8 cellular contexts compared by ENCODE assay signal in the genomic region with DNA sequence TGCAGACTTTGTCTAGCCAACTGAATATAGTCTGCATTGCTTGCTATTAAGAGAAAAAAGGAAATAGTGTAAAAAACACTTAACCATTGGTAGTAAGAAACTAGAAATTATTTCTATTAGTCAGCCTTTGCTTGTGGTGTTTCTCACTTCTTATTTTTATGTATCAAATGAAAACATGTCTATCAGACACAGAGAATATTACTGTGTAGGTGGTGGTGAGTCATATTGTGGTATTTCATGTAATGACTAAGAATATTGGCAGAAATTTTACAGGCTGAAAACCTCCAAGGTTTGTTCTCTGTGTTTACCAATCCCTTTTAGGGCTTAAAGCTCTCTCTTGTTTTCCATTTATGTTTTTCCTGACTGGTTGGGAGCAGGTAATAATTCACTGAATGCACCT.
DNase-seq lines count a peak whose midpoint lies in the region; ATAC-seq, FAIRE-seq and TF ChIP-seq lines count a peak whose summit lies in the region.

No MANE protein-coding gene starts in this region.

- H3K36me3 ChIP-seq in GM12878 (ENCODE audit: control insufficient read depth in 2 of 2, insufficient read depth in 2 of 2, low read length in 1 of 2) (no peaks in the 10 kb centered on the region), mucosa of descending colon (ENCODE audit: low read depth) (no peaks in the 10 kb centered on the region)

- no peaks in the 10 kb centered on the region for H3K9me3 Mint-ChIP-seq in activated T-helper 1 cell treated with anti-CD3 and anti-CD28 coated beads, Interleukin-12 subunit alpha, Interleukin-12 subunit beta, Interleukin-2, Interleukin-4 antibody, amounts not matched to agents 30 ng/mL and 10 ng/mL and 1 ng/mL, durations not matched to agents 14 hours and 24 hours and 36 hours

- POLR2A ChIA-PET in GM12878 (lab: Charles Lee): interaction anchor here (0.6 to 2.0 kb wide), 13 partner anchors 9 to 593 kb away, joined by 3 to 13 read pairs (median 4); no protein-coding TSS in a partner anchor

- no peaks in the 10 kb centered on the region for H3K27me3 ChIP-seq in GM12878 (replicated peaks in 1 of 2; ENCODE audit: control insufficient read depth in 2 of 2, insufficient read depth in 2 of 2, low read length in 1 of 2)

- TF ChIP-seq CTCF in GM12864 (IDR thresholded peaks at IDR 0.05; ENCODE audit: low read depth, low read length, missing control alignments) (no peak), GM12878 (IDR thresholded peaks at IDR 0.05 in 2 of 3, conservative IDR thresholded peaks at IDR 0.05 in 1 of 3; ENCODE audit: control insufficient read depth in 2 of 3, extremely low read depth in 1 of 3, insufficient read depth in 1 of 3, low read depth in 3 of 3, low read length in 3 of 3) (no peak), mucosa of descending colon (IDR thresholded peaks at IDR 0.05) (no peak)

- BruUV-seq in GM12878 (replicated peaks; lab: Mats Ljungman, UMichigan): no TSS peak

- FAIRE-seq in GM12878 (lab: Jason Lieb, UNC): peak; percentile 98

- H3K9me3 ChIP-seq in GM12878 (replicated peaks; ENCODE audit: control insufficient read depth, insufficient read depth, low read length) (no peaks in the 10 kb centered on the region), mucosa of descending colon (no peaks in the 10 kb centered on the region)

- peaks cover 23% of the 10 kb centered on the region for H3K4me1 Mint-ChIP-seq in activated T-helper 1 cell treated with anti-CD3 and anti-CD28 coated beads, Interleukin-12 subunit alpha, Interleukin-12 subunit beta, Interleukin-2, Interleukin-4 antibody, amounts not matched to agents 30 ng/mL and 10 ng/mL and 1 ng/mL, durations not matched to agents 14 hours and 24 hours and 36 hours (ENCODE audit: low read depth)

- TF ChIP-seq RAD21 in Ishikawa (IDR thresholded peaks at IDR 0.05; ENCODE audit: low read depth): no peak
- TF ChIP-seq RAD21 in GM12878 (IDR thresholded peaks at IDR 0.05; ENCODE audit: insufficient read depth, low read depth, low read length): no peak

- SMC1A ChIA-PET in GM12878 (lab: Charles Lee; ENCODE audit: uncharacterized antibody, unreplicated experiment): interaction anchor here (0.7 to 5.2 kb wide), 44 partner anchors 9 to 774 kb away, joined by 3 to 81 read pairs (median 6); a partner anchor contains a TSS

- H3K4me1 ChIP-seq in GM12878 (ENCODE audit: control insufficient read depth, insufficient read depth, low read length) (peaks cover 21% of the 10 kb centered on the region), mucosa of descending colon (ENCODE audit: low read depth) (no peaks in the 10 kb centered on the region)

- H3K27ac Mint-ChIP-seq in activated T-helper 1 cell treated with anti-CD3 and anti-CD28 coated beads, Interleukin-12 subunit alpha, Interleukin-12 subunit beta, Interleukin-2, Interleukin-4 antibody, amounts not matched to agents 30 ng/mL and 10 ng/mL and 1 ng/mL, durations not matched to agents 14 hours and 24 hours and 36 hours: no peak overlapping the region

- no peak overlapping the region for H3K9ac ChIP-seq in GM12878 (ENCODE audit: control insufficient read depth, insufficient read depth, low read length)

- intact Hi-C loops in GM12878 (cut with micrococcal nuclease; ENCODE audit: unreplicated experiment): loop anchor here (1.0 to 2.0 kb wide), 4 partner anchors 23 to 87 kb away; a partner anchor contains a TSS
- intact Hi-C loops in mucosa of descending colon (cut with DNase I, micrococcal nuclease): no loop called here
- intact Hi-C loops in activated T-helper 1 cell treated with anti-CD3 and anti-CD28 coated beads, Interleukin-12 subunit alpha, Interleukin-12 subunit beta, Interleukin-2, Interleukin-4 antibody, amounts not matched to agents 30 ng/mL and 10 ng/mL and 1 ng/mL, durations not matched to agents 14 hours and 24 hours and 36 hours (cut with micrococcal nuclease): loop anchor here (1.0 to 5.0 kb wide), 6 partner anchors 8 to 207 kb away; a partner anchor contains a TSS

- no peak overlapping the region for H3K4me3 ChIP-seq in GM12864 (ENCODE audit: low read depth, low read length)
- no peak overlapping the region for H3K4me3 ChIP-seq in GM12878
- no peak overlapping the region for H3K4me3 ChIP-seq in mucosa of descending colon

- TF ChIP-seq EP300 in Ishikawa (IDR thresholded peaks at IDR 0.05; ENCODE audit: borderline replicate concordance) (peak; percentile 27; the same call in 1 of the 2 replicates), GM12878 (IDR thresholded peaks at IDR 0.05; ENCODE audit: borderline replicate concordance in 1 of 2, control insufficient read depth in 1 of 2, low read depth in 2 of 2, low read length in 2 of 2) (peak; percentile 88 to 96)

- H3K79me2 ChIP-seq in GM12878 (ENCODE audit: control insufficient read depth, insufficient read depth, low read length): no peaks in the 10 kb centered on the region

- TF ChIP-seq POLR2A in GM12878 (IDR thresholded peaks at IDR 0.05; ENCODE audit: low read depth, low read length): no peak

- DNase-seq in GM12864 (ENCODE audit: low read depth) (peak; percentile 64), GM12878 (ENCODE audit: low read depth, low spot score) (peak; percentile 78), mucosa of descending colon (no peak), GF-D8 (lab: John Stamatoyannopoulos, UW) (no peak)
- DNase-seq in stimulated activated CD8-positive, alpha-beta memory T cell treated with anti-CD3 and anti-CD28 coated beads, Interleukin-4, amount 100 ng/mL, for 48 hours: no peak
- DNase-seq in activated T-helper 1 cell treated with anti-CD3 and anti-CD28 coated beads, Interleukin-12 subunit alpha, Interleukin-12 subunit beta, Interleukin-2, Interleukin-4 antibody, amounts not matched to agents 30 ng/mL and 10 ng/mL and 1 ng/mL, durations not matched to agents 14 hours and 24 hours and 36 hours (ENCODE audit: low spot score): no peak

- H4K20me1 ChIP-seq in GM12878 (ENCODE audit: control insufficient read depth, insufficient read depth): no peaks in the 10 kb centered on the region

- H3K27me3 Mint-ChIP-seq in activated T-helper 1 cell treated with anti-CD3 and anti-CD28 coated beads, Interleukin-12 subunit alpha, Interleukin-12 subunit beta, Interleukin-2, Interleukin-4 antibody, amounts not matched to agents 30 ng/mL and 10 ng/mL and 1 ng/mL, durations not matched to agents 14 hours and 24 hours and 36 hours (ENCODE audit: insufficient read depth): peaks cover 3% of the 10 kb centered on the region

- H3K4me3 Mint-ChIP-seq in activated T-helper 1 cell treated with anti-CD3 and anti-CD28 coated beads, Interleukin-12 subunit alpha, Interleukin-12 subunit beta, Interleukin-2, Interleukin-4 antibody, amounts not matched to agents 30 ng/mL and 10 ng/mL and 1 ng/mL, durations not matched to agents 14 hours and 24 hours and 36 hours: no peak overlapping the region

- peak overlapping the region; percentile 76 for H3K4me2 ChIP-seq in GM12878 (ENCODE audit: control insufficient read depth, insufficient read depth)

- CTCF ChIA-PET in GM12878 (lab: Yijun Ruan, JAX): interaction anchor here (0.6 to 4.9 kb wide), 18 partner anchors 9 to 466 kb away, joined by 3 to 25 read pairs (median 4); a partner anchor contains a TSS

- RAD21 ChIA-PET in GM12878 (lab: Charles Lee; ENCODE audit: unreplicated experiment): interaction anchor here (0.5 to 4.2 kb wide), 28 partner anchors 10 to 209 kb away, joined by 3 to 40 read pairs (median 7); a partner anchor contains a TSS

- peak; percentile 87 for ATAC-seq in GM21619 (IDR thresholded peaks at IDR 0.05; ENCODE audit: unreplicated experiment)
- ATAC-seq in GM12878: peak; percentile 87
- peak; percentile 70 for ATAC-seq in mucosa of descending colon

- in situ Hi-C loops in GM12878 (cut with MboI): no loop called here

- peak overlapping the region; percentile 40; the same call in 1 of the 2 replicates for H3K27ac ChIP-seq in GM12878 (ENCODE audit: control insufficient read depth, insufficient read depth)

- no peak overlapping the region for H2AFZ ChIP-seq in GM12878 (ENCODE audit: control insufficient read depth, low read depth, low read length)

- H3K36me3 Mint-ChIP-seq in activated T-helper 1 cell treated with anti-CD3 and anti-CD28 coated beads, Interleukin-12 subunit alpha, Interleukin-12 subunit beta, Interleukin-2, Interleukin-4 antibody, amounts not matched to agents 30 ng/mL and 10 ng/mL and 1 ng/mL, durations not matched to agents 14 hours and 24 hours and 36 hours (ENCODE audit: low read depth): peaks cover 1% of the 10 kb centered on the region

TF ChIP-seq in Ishikawa, 13 proteins besides CTCF, POLR2A, EP300 and RAD21 (continues in another document):
- TF ChIP-seq EGR1 (IDR thresholded peaks at IDR 0.05) (no peak; the same call in 1 of the 2 replicates), YY1 (IDR thresholded peaks at IDR 0.05; ENCODE audit: low read depth) (no peak), NFIC (IDR thresholded peaks at IDR 0.05) (peak; percentile 18; the same call in 1 of the 2 replicates), FOXM1 (IDR thresholded peaks at IDR 0.05; ENCODE audit: borderline replicate concordance, low read depth) (peak; percentile 37; the same call in 1 of the 2 replicates)

TF ChIP-seq in GM12878, 131 proteins besides CTCF, POLR2A, EP300 and RAD21 (continues in another document):
- TF ChIP-seq SUPT20H (IDR thresholded peaks at IDR 0.05; ENCODE audit: borderline replicate concordance, control insufficient read depth, low read depth, low read length): no peak
- TF ChIP-seq, protein P1, sequence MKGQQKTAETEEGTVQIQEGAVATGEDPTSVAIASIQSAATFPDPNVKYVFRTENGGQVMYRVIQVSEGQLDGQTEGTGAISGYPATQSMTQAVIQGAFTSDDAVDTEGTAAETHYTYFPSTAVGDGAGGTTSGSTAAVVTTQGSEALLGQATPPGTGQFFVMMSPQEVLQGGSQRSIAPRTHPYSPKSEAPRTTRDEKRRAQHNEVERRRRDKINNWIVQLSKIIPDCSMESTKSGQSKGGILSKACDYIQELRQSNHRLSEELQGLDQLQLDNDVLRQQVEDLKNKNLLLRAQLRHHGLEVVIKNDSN (IDR thresholded peaks at IDR 0.05; ENCODE audit: borderline replicate concordance, extremely low read length, insufficient read depth, low read depth, low read length): no peak
- TF ChIP-seq MTA3 (IDR thresholded peaks at IDR 0.05; ENCODE audit: borderline replicate concordance, low read length): peak; percentile 98
- TF ChIP-seq JUNB (IDR thresholded peaks at IDR 0.05): peak; percentile 99
- TF ChIP-seq ASH2L (IDR thresholded peaks at IDR 0.05; ENCODE audit: borderline replicate concordance, low read depth): no peak
- no peak for TF ChIP-seq MYC (IDR thresholded peaks at IDR 0.05; ENCODE audit: insufficient read depth, insufficient read length, insufficient replicate concordance, low read length, severe bottlenecking)

Comparison
In these comparisons a context has a peak if more than half of its experiments do, and no peak if none do; other contexts are left out.
1. DNase-seq: peak in GM12864 (single experiment) and GM12878 (single experiment); none in mucosa of descending colon (0 of 3), GF-D8 (single experiment), stimulated activated CD8-positive, alpha-beta memory T cell treated with anti-CD3 and anti-CD28 coated beads, Interleukin-4, amount 100 ng/mL, for 48 hours (single experiment) and activated T-helper 1 cell treated with anti-CD3 and anti-CD28 coated beads, Interleukin-12 subunit alpha, Interleukin-12 subunit beta, Interleukin-2, Interleukin-4 antibody, amounts not matched to agents 30 ng/mL and 10 ng/mL and 1 ng/mL, durations not matched to agents 14 hours and 24 hours and 36 hours (single experiment).
2. intact Hi-C loops: an anchor here in GM12878 (1.0 to 2.0 kb wide) and activated T-helper 1 cell treated with anti-CD3 and anti-CD28 coated beads, Interleukin-12 subunit alpha, Interleukin-12 subunit beta, Interleukin-2, Interleukin-4 antibody, amounts not matched to agents 30 ng/mL and 10 ng/mL and 1 ng/mL, durations not matched to agents 14 hours and 24 hours and 36 hours (1.0 to 5.0 kb wide); none called in mucosa of descending colon.
3. Peak in every context shown above with its lines, with median percentiles within 50 percentile points of each other: ATAC-seq.